ENCODE assay signal across 15 cellular contexts in genomic region chr2:121061633-121062032, GRCh38.
DNase-seq lines count a peak whose midpoint lies in the region; FAIRE-seq and TF ChIP-seq lines count a peak whose summit lies in the region.
"Had no signal": no experiment of that assay in that cellular context is flagged by ENCODE, and none has a peak within 500 bp of the region (broad histone marks: within the 10 kb centered on the region; RNA-seq: fewer than 3 reads in every experiment).

No MANE protein-coding gene starts in this region.

- CTCF ChIA-PET in HEK293 (lab: Yijun Ruan, JAX), result interaction anchor here (0.6 to 2.8 kb wide), 4 partner anchors 10 to 1401 kb away, joined by 3 to 13 read pairs (median 6); no protein-coding TSS in a partner anchor

- H3K9ac ChIP-seq in SK-N-MC (ENCODE audit: insufficient read length) (no peak overlapping the region), kidney (ENCODE audit: low read length in 2 of 2) (no peak overlapping the region)
- H3K9ac ChIP-seq: BLaER1 treated with 17β-estradiol and CSF1 and Interleukin-3, amounts not matched to agents 10 nM and 100 nM; GM23248 had no signal

- no peak for TF ChIP-seq CTCF in HEK293 (tag by site-specific recombination; IDR thresholded peaks at IDR 0.05)
- TF ChIP-seq CTCF in kidney (IDR thresholded peaks at IDR 0.05; ENCODE audit: borderline replicate concordance, extremely low read depth, insufficient read depth), result no peak

- intact Hi-C loops in kidney (cut with DNase I), result no loop called here
- intact Hi-C loops in cardiac septum (cut with DNase I), result no loop called here

- POLR2A ChIA-PET in HEK293 (lab: Yijun Ruan, JAX), result no interaction called here

- no peak for FAIRE-seq in kidney (lab: Jason Lieb, UNC)
- FAIRE-seq: GM12892, GM18507 had no signal

- H3K36me3 ChIP-seq in HEK293 (ENCODE audit: control insufficient read depth in 2 of 2, insufficient read depth in 1 of 2, low read length in 2 of 2), result no peaks in the 10 kb centered on the region
- no peaks in the 10 kb centered on the region for H3K36me3 ChIP-seq in SK-N-MC (ENCODE audit: insufficient read depth, low read length)
- no peaks in the 10 kb centered on the region for H3K36me3 ChIP-seq in kidney (ENCODE audit: control insufficient read depth in 1 of 2, insufficient read depth in 2 of 2, low read length in 2 of 2)
- H3K36me3 ChIP-seq: BLaER1 treated with 17β-estradiol and CSF1 and Interleukin-3, amounts not matched to agents 10 nM and 100 nM; HAP-1 had no signal

- H3K4me1 ChIP-seq in HEK293 (ENCODE audit: control insufficient read depth, insufficient read depth, low read length) (peaks cover 5% of the 10 kb centered on the region; the same call in 1 of the 2 replicates), kidney (ENCODE audit: control insufficient read depth in 1 of 2, insufficient read depth in 1 of 2, low read depth in 1 of 2, low read length in 2 of 2) (no peaks in the 10 kb centered on the region)
- H3K4me1 ChIP-seq: BLaER1 treated with 17β-estradiol and CSF1 and Interleukin-3, amounts not matched to agents 10 nM and 100 nM; HAP-1 had no signal

- H3K4me3 ChIP-seq in HEK293 (ENCODE audit: low read depth, low read length), result no peak overlapping the region
- H3K4me3 ChIP-seq in SK-N-MC, result 0 out of 2 replicates have a peak overlapping the region, but pooled peaks have one; percentile 17
- no peak overlapping the region for H3K4me3 ChIP-seq in kidney (ENCODE audit: low read length in 2 of 2)
- H3K4me3 ChIP-seq: BLaER1 treated with 17β-estradiol and CSF1 and Interleukin-3, amounts not matched to agents 10 nM and 100 nM; GM23248; HAP-1 had no signal

- H3K9me3 ChIP-seq in HEK293 (ENCODE audit: control insufficient read depth, insufficient read depth, low read depth, low read length), result no peaks in the 10 kb centered on the region
- H3K9me3 ChIP-seq in SK-N-MC (ENCODE audit: low read depth, low read length), result no peaks in the 10 kb centered on the region
- no peaks in the 10 kb centered on the region for H3K9me3 ChIP-seq in kidney (ENCODE audit: control insufficient read depth in 1 of 2, low read length in 2 of 2)
- H3K9me3 ChIP-seq: BLaER1 treated with 17β-estradiol and CSF1 and Interleukin-3, amounts not matched to agents 10 nM and 100 nM; HAP-1 had no signal

- peak; percentile 17 for DNase-seq in NCI-H510A treated with DMSO at 0.1 percent for 48 hours (lab: John Stamatoyannopoulos, UW)
- DNase-seq in NCI-H510A (lab: John Stamatoyannopoulos, UW), result no peak
- DNase-seq in SK-N-MC (ENCODE audit: low read depth, low spot score), result no peak
- DNase-seq in kidney, result peak; percentile 47
- DNase-seq in OCI-M2 (lab: John Stamatoyannopoulos, UW; ENCODE audit: unreplicated experiment), result no peak
- no peak for DNase-seq in cardiac septum (ENCODE audit: low spot score)
- DNase-seq: Calu3; CD8-positive, alpha-beta T cell; GDM1; GM23248 had no signal

- H3K27ac ChIP-seq in HEK293 (ENCODE audit: extremely low read depth, low read depth, low read length) (no peak overlapping the region), SK-N-MC (no peak overlapping the region), kidney (ENCODE audit: low read depth in 2 of 2, low read length in 2 of 2) (no peak overlapping the region)
- H3K27ac ChIP-seq: BLaER1 treated with 17β-estradiol and CSF1 and Interleukin-3, amounts not matched to agents 10 nM and 100 nM; GM23248 had no signal

TF ChIP-seq in HEK293, 187 proteins besides CTCF, POLR2A, EP300 and RAD21:
- TF ChIP-seq HIC1 (tag by site-specific recombination; IDR thresholded peaks at IDR 0.05) (no peak), ZIC2 (tag by site-specific recombination; IDR thresholded peaks at IDR 0.05) (peak; percentile 78), SETDB1 (IDR thresholded peaks at IDR 0.05; ENCODE audit: insufficient read length, low read length) (no peak), ZNF473 (tag by site-specific recombination; IDR thresholded peaks at IDR 0.05) (no peak), GLIS1 (tag by site-specific recombination; IDR thresholded peaks at IDR 0.05) (peak; percentile 95), ZNF404 (tag by site-specific recombination; IDR thresholded peaks at IDR 0.05) (no peak), ZNF423 (tag by site-specific recombination; IDR thresholded peaks at IDR 0.05) (0 out of 2 replicates have a peak, but pooled peaks have one; percentile 41)

Comparison
In these comparisons a context has a peak if more than half of its experiments do, and no peak if none do; other contexts are left out.
1. DNase-seq: peak in NCI-H510A treated with DMSO at 0.1 percent for 48 hours (single experiment) and kidney (single experiment); none in NCI-H510A (single experiment), SK-N-MC (single experiment), OCI-M2 (single experiment) and cardiac septum (single experiment).